ENCODE assay signal across 23 cellular contexts in the genomic region with DNA sequence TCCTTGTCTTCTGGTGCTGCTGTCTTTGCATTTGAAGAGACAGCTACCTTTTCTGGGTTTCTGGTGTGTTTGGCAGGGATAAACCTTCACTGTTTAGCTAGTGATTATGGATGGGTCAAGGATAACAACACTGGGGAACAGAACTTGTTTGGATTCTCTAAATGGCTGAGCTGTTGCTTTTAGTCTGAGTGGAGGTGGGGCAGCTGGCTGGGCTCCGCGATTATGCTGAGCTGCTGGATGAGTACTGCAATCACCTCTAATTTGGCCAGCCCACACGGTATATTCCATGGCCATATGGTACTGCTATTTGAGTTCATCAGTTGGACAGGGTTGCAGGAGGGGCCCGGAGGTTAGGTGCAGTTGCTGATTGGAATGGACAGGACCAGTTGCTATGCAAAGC.
A peak's percentile ranks its signal among the peaks of the same experiment; 100 is the strongest.
DNase-seq lines count a peak whose midpoint lies in the region; ATAC-seq and TF ChIP-seq lines count a peak whose summit lies in the region.
"Had no signal": no experiment of that assay in that cellular context is flagged by ENCODE, and none has a peak within 500 bp of the region (broad histone marks: within the 10 kb centered on the region; RNA-seq: fewer than 3 reads in every experiment).

No MANE protein-coding gene starts in this region.

- no peak overlapping the region for H3K4me3 ChIP-seq in fibroblast of villous mesenchyme (ENCODE audit: low read depth, low read length)
- no peak overlapping the region for H3K4me3 ChIP-seq in spleen
- H3K4me3 ChIP-seq: A549, SJSA1 had no signal

- peaks cover 4% of the 10 kb centered on the region for H3K9me3 Mint-ChIP-seq in progenitor cell of endocrine pancreas (ENCODE audit: low read depth)

- no peaks in the 10 kb centered on the region for H3K27me3 Mint-ChIP-seq in progenitor cell of endocrine pancreas
- H3K27me3 Mint-ChIP-seq: B cell, IgD-negative memory B cell had no signal

- no peaks in the 10 kb centered on the region for H3K36me3 ChIP-seq in spleen
- H3K36me3 ChIP-seq: SJSA1 had no signal

- DNase-seq in DMS 273 treated with DMSO at 0.1 percent for 48 hours (lab: John Stamatoyannopoulos, UW) (peak; percentile 87), NCI-H748 (lab: John Stamatoyannopoulos, UW; ENCODE audit: unreplicated experiment) (peak; percentile 62), fibroblast of villous mesenchyme (ENCODE audit: low read depth) (peak; percentile 30), progenitor cell of endocrine pancreas (ENCODE audit: low spot score, unreplicated experiment) (no peak), ecto neural progenitor cell (ENCODE audit: low spot score) (no peak), spleen (no peak)
- DNase-seq: DMS79 treated with DMSO at 0.1 percent for 48 hours, GOT3, HCEC 1CT, Karpas-422, MV-4-11, NCI-H1105 treated with DMSO at 0.1 percent for 48 hours, NCI-H2171, NCI-H345, NCI-H526 treated with DMSO at 0.1 percent for 48 hours, OCI-M1, T-helper 1 cell had no signal

- TF ChIP-seq POLR2A in spleen (IDR thresholded peaks at IDR 0.05) = no peak

- peak overlapping the region; percentile 3 for H3K27ac Mint-ChIP-seq in progenitor cell of endocrine pancreas
- H3K27ac Mint-ChIP-seq: B cell, IgD-negative memory B cell had no signal

- H3K9me3 ChIP-seq in spleen = peaks cover 0 to 3% (median 0%) of the 10 kb centered on the region in 8 donors
- H3K9me3 ChIP-seq: A549, SJSA1 had no signal

- no peak for TF ChIP-seq CTCF in fibroblast of villous mesenchyme (IDR thresholded peaks at IDR 0.05; ENCODE audit: insufficient read depth, low read depth, low read length)
- no peak for TF ChIP-seq CTCF in progenitor cell of endocrine pancreas (IDR thresholded peaks at IDR 0.05; ENCODE audit: unreplicated experiment)
- TF ChIP-seq CTCF in spleen (IDR thresholded peaks at IDR 0.05 in 8 of 11, conservative IDR thresholded peaks at IDR 0.05 in 3 of 11) = no peak

- H3K27ac ChIP-seq in spleen = no peak overlapping the region
- H3K27ac ChIP-seq: A549, SJSA1 had no signal

- peaks cover 4% of the 10 kb centered on the region for H3K4me1 Mint-ChIP-seq in progenitor cell of endocrine pancreas (ENCODE audit: low read depth)
- H3K4me1 Mint-ChIP-seq: B cell, CD14-positive monocyte, IgD-negative memory B cell had no signal

- intact Hi-C loops in spleen (cut with DNase I; ENCODE audit: low total_unique reads) = no loop called here

- no peak overlapping the region for H3K4me3 Mint-ChIP-seq in progenitor cell of endocrine pancreas (ENCODE audit: low read depth)
- H3K4me3 Mint-ChIP-seq: B cell, CD14-positive monocyte, IgD-negative memory B cell had no signal

- no peaks in the 10 kb centered on the region for H3K27me3 ChIP-seq in spleen (replicated peaks in 1 of 7)
- H3K27me3 ChIP-seq: SJSA1 had no signal

- H3K36me3 Mint-ChIP-seq in progenitor cell of endocrine pancreas (ENCODE audit: insufficient read depth) = no peaks in the 10 kb centered on the region
- H3K36me3 Mint-ChIP-seq: CD14-positive monocyte, IgD-negative memory B cell had no signal

- ATAC-seq in HG03342 (IDR thresholded peaks at IDR 0.05; ENCODE audit: unreplicated experiment) = no peak
- ATAC-seq: A549 had no signal

- no peaks in the 10 kb centered on the region for H3K4me1 ChIP-seq in spleen
- H3K4me1 ChIP-seq: A549, SJSA1 had no signal

- 85 to 98% (median 92%) methylated on average over 4 of the region's 4 CpGs for WGBS in spleen, 5 donors

Comparison
In these comparisons a context has a peak if more than half of its experiments do, and no peak if none do; other contexts are left out.
1. DNase-seq: peak in DMS 273 treated with DMSO at 0.1 percent for 48 hours (single experiment), NCI-H748 (single experiment) and fibroblast of villous mesenchyme (single experiment); none in progenitor cell of endocrine pancreas (single experiment), ecto neural progenitor cell (single experiment) and spleen (single experiment).